ENCODE assay signal across 27 cellular contexts in the genomic region with DNA sequence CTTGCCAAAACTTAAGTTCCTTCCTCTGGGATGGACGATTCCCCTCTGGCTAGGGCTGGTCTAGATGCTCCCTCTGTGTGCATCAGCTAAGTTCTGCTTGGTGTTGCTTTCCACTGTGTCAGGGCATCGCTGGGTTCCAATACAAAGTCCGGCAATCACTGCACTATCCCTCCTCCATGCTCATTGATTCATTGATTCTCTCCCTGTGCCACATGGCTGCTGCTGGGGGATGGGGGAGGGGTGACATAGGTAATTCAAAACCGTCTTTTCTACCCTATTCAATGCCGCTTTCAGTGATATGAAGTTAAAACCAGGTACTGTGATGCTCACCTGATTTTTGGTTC. TPM values are rescaled to one million over a fixed set of nuclear protein-coding genes. Genes with fewer than 3 reads are reported as not detected.
"Had no signal": no experiment of that assay in that cellular context is flagged by ENCODE, and none has a peak within 500 bp of the region (broad histone marks: within the 10 kb centered on the region; RNA-seq: fewer than 3 reads in every experiment).

No MANE protein-coding gene starts in this region.

- H3K27me3 ChIP-seq: adrenal gland, MG63 had no signal

- H3K4me3 Mint-ChIP-seq: activated CD4-positive, alpha-beta memory T cell treated with anti-CD3 and anti-CD28 coated beads, Interleukin-2, amount 10 ng/mL, durations not matched to agents 7 days and 5 days; activated CD4-positive, alpha-beta T cell treated with anti-CD3 and anti-CD28 coated beads for 36 hours; activated naive CD8-positive, alpha-beta T cell treated with anti-CD3 and anti-CD28 coated beads, Interleukin-2, amount 10 ng/mL, durations not matched to agents 7 days and 5 days had no signal

- H3K4me3 ChIP-seq: adrenal gland, MG63, SJCRH30 had no signal

- H3K4me2 ChIP-seq: SK-N-SH had no signal

- H3K4me1 ChIP-seq: adrenal gland, SJCRH30 had no signal

- H3K9me3 ChIP-seq: adrenal gland, MG63, SJCRH30, SK-N-SH had no signal

- H3K36me3 ChIP-seq: adrenal gland, MG63, SJCRH30 had no signal

- ATAC-seq: activated CD4-positive, alpha-beta T cell treated with anti-CD3 and anti-CD28 coated beads for 36 hours; Panc1 had no signal

- H3K9me3 Mint-ChIP-seq: activated CD4-positive, alpha-beta memory T cell treated with anti-CD3 and anti-CD28 coated beads, Interleukin-2, amount 10 ng/mL, durations not matched to agents 7 days and 5 days had no signal

- DNase-seq: activated CD4-positive, alpha-beta memory T cell treated with anti-CD3 and anti-CD28 coated beads, Interleukin-2, amount 10 ng/mL, durations not matched to agents 7 days and 5 days; activated CD4-positive, alpha-beta T cell treated with anti-CD3 and anti-CD28 coated beads for 36 hours; activated CD4-positive, alpha-beta T cell treated with anti-CD3 and anti-CD28 coated beads, Interleukin-2, amount 50 U/mL, for 1 hour; activated CD8-positive, alpha-beta memory T cell treated with anti-CD3 and anti-CD28 coated beads, Interleukin-2, amount 50 U/mL, for 48 hours; activated naive CD4-positive, alpha-beta T cell treated with anti-CD3 and anti-CD28 coated beads, Interleukin-2, amount 50 U/mL, for 16 hours; activated naive CD8-positive, alpha-beta T cell treated with anti-CD3 and anti-CD28 coated beads, Interleukin-2, amount 10 ng/mL, durations not matched to agents 7 days and 5 days; activated T-cell treated with anti-CD3 and anti-CD28 coated beads, Interleukin-2, amount 50 U/mL, for 1 hour; anterior cingulate cortex; MG63; MV-4-11; NCI-H1092 treated with DMSO at 0.1 percent for 48 hours; NCI-H1417 treated with DMSO at 0.1 percent for 48 hours; NCI-H1694; NCI-H2029 treated with DMSO at 0.1 percent for 48 hours; NCI-H345; NCI-H510A; NCI-H526 treated with DMSO at 0.1 percent for 48 hours; NCI-H82; OCI-M1; Right ventricle myocardium superior; RPMI8226; SJCRH30; SK-N-SH; T-helper 1 cell had no signal

- H3K9ac ChIP-seq: SK-N-SH had no signal

- H3K27ac ChIP-seq: adrenal gland, SJCRH30, VCaP had no signal

- H3K27me3 Mint-ChIP-seq: activated CD4-positive, alpha-beta T cell treated with anti-CD3 and anti-CD28 coated beads for 36 hours had no signal

- H3K4me1 Mint-ChIP-seq: activated CD4-positive, alpha-beta memory T cell treated with anti-CD3 and anti-CD28 coated beads, Interleukin-2, amount 10 ng/mL, durations not matched to agents 7 days and 5 days; activated CD4-positive, alpha-beta T cell treated with anti-CD3 and anti-CD28 coated beads for 36 hours had no signal

- H3K27ac Mint-ChIP-seq: activated CD4-positive, alpha-beta memory T cell treated with anti-CD3 and anti-CD28 coated beads, Interleukin-2, amount 10 ng/mL, durations not matched to agents 7 days and 5 days; activated CD4-positive, alpha-beta T cell treated with anti-CD3 and anti-CD28 coated beads for 36 hours; activated naive CD8-positive, alpha-beta T cell treated with anti-CD3 and anti-CD28 coated beads, Interleukin-2, amount 10 ng/mL, durations not matched to agents 7 days and 5 days had no signal

RNA-seq across cellular contexts. Expression of a gene that starts 22.8 kb away (rescaled TPM):
- total RNA-seq: SJCRH30 had no signal
- polyA plus RNA-seq: SK-N-SH had no signal
